14 cellular contexts compared by ENCODE assay signal in genomic region chr19:51547397-51548212, GRCh38. TPM values are rescaled to one million over a fixed set of nuclear protein-coding genes. Genes with fewer than 3 reads are reported as not detected.
DNase-seq lines count a peak whose midpoint lies in the region; ATAC-seq and TF ChIP-seq lines count a peak whose summit lies in the region.
"Had no signal": no experiment of that assay in that cellular context is flagged by ENCODE, and none has a peak within 500 bp of the region (broad histone marks: within the 10 kb centered on the region; RNA-seq: fewer than 3 reads in every experiment).

No MANE protein-coding gene starts in this region.

- H3K9ac ChIP-seq in BLaER1: no peak overlapping the region
- H3K9ac ChIP-seq: SK-N-SH had no signal

- no peaks in the 10 kb centered on the region for H4K20me1 ChIP-seq in BLaER1

- H3K36me3 Mint-ChIP-seq in T-helper 2 cell treated with Interferon-gamma antibody and Interleukin-4, amounts not matched to agents 5 μg/mL and 100 μg/mL, for 36 hours (ENCODE audit: low read depth): no peaks in the 10 kb centered on the region
- H3K36me3 Mint-ChIP-seq: natural killer cell had no signal

- peaks cover 65% of the 10 kb centered on the region for H3K4me1 Mint-ChIP-seq in T-helper 2 cell treated with Interferon-gamma antibody and Interleukin-4, amounts not matched to agents 5 μg/mL and 100 μg/mL, for 36 hours (ENCODE audit: low read depth)

- TF ChIP-seq POLR2A in thyroid gland (IDR thresholded peaks at IDR 0.05): no peak

- no peak for DNase-seq in HL-60 (ENCODE audit: low read depth in 1 of 2, low spot score in 1 of 2)
- DNase-seq in T-helper 2 cell treated with Interferon-gamma antibody and Interleukin-4, amounts not matched to agents 5 μg/mL and 100 μg/mL, for 36 hours (ENCODE audit: low spot score): peak; percentile 36
- peak; percentile 57 for DNase-seq in fibroblast of pulmonary artery (ENCODE audit: low read depth)
- no peak for DNase-seq in thyroid gland
- no peak for DNase-seq in NCI-H1436 (lab: John Stamatoyannopoulos, UW)
- no peak for DNase-seq in NCI-H526 treated with DMSO at 0.1 percent for 48 hours (lab: John Stamatoyannopoulos, UW)
- DNase-seq: activated CD8-positive, alpha-beta memory T cell treated with anti-CD3 and anti-CD28 coated beads, Interleukin-2, amount 50 U/mL, for 48 hours; activated naive CD4-positive, alpha-beta T cell treated with anti-CD3 and anti-CD28 coated beads, Interleukin-2, amount 50 U/mL, for 16 hours; natural killer cell; SK-N-SH had no signal

- peak overlapping the region; percentile 62 for H3K4me3 Mint-ChIP-seq in T-helper 2 cell treated with Interferon-gamma antibody and Interleukin-4, amounts not matched to agents 5 μg/mL and 100 μg/mL, for 36 hours
- H3K4me3 Mint-ChIP-seq: natural killer cell had no signal

- TF ChIP-seq CTCF in HL-60 (IDR thresholded peaks at IDR 0.05; ENCODE audit: insufficient read depth, low read length) (no peak), fibroblast of pulmonary artery (IDR thresholded peaks at IDR 0.05; ENCODE audit: low read length, missing control alignments) (no peak), thyroid gland (IDR thresholded peaks at IDR 0.05) (no peak)

- H3K9me3 Mint-ChIP-seq in T-helper 2 cell treated with Interferon-gamma antibody and Interleukin-4, amounts not matched to agents 5 μg/mL and 100 μg/mL, for 36 hours: no peaks in the 10 kb centered on the region

- intact Hi-C loops in thyroid gland (cut with DNase I): no loop called here

- 28 to 32% methylated on average over 7 of the region's 7 CpGs for WGBS in thyroid gland, 2 donors

- peak overlapping the region; percentile 24; the same call in 1 of the 2 replicates for H3K27ac ChIP-seq in BLaER1
- peak overlapping the region; percentile 49 for H3K27ac ChIP-seq in HL-60 (replicated peaks)
- no peak overlapping the region for H3K27ac ChIP-seq in thyroid gland

- H3K27ac Mint-ChIP-seq in T-helper 2 cell treated with Interferon-gamma antibody and Interleukin-4, amounts not matched to agents 5 μg/mL and 100 μg/mL, for 36 hours: peak overlapping the region; percentile 60
- H3K27ac Mint-ChIP-seq: natural killer cell had no signal

- peaks cover 3% of the 10 kb centered on the region for H3K27me3 Mint-ChIP-seq in T-helper 2 cell treated with Interferon-gamma antibody and Interleukin-4, amounts not matched to agents 5 μg/mL and 100 μg/mL, for 36 hours (ENCODE audit: low read depth)

- H3K9me3 ChIP-seq in BLaER1: no peaks in the 10 kb centered on the region
- H3K9me3 ChIP-seq in thyroid gland: no peaks in the 10 kb centered on the region
- H3K9me3 ChIP-seq: SK-N-SH had no signal

- H3K4me1 ChIP-seq in BLaER1 (peaks cover 69% of the 10 kb centered on the region), thyroid gland (no peaks in the 10 kb centered on the region)

- H3K36me3 ChIP-seq in BLaER1 (no peaks in the 10 kb centered on the region), thyroid gland (no peaks in the 10 kb centered on the region)

- peak overlapping the region; percentile 80 for H3K4me2 ChIP-seq in BLaER1
- H3K4me2 ChIP-seq: SK-N-SH had no signal

- H3K27me3 ChIP-seq in BLaER1 (no peaks in the 10 kb centered on the region), HL-60 (ENCODE audit: insufficient read depth, poor library complexity, severe bottlenecking) (no peaks in the 10 kb centered on the region), thyroid gland (no peaks in the 10 kb centered on the region)

- no peak for ATAC-seq in GM18868 (IDR thresholded peaks at IDR 0.05; ENCODE audit: unreplicated experiment)

- H3K4me3 ChIP-seq in BLaER1 (no peak overlapping the region), HL-60 (replicated peaks; ENCODE audit: insufficient read depth, low read length) (no peak overlapping the region), fibroblast of pulmonary artery (replicated peaks; ENCODE audit: low read depth, low read length) (no peak overlapping the region), thyroid gland (replicated peaks in 1 of 3) (no peak overlapping the region)

RNA-seq across cellular contexts. Expression of gene SIGLEC6, which starts 16.1 kb away (rescaled TPM):
- total RNA-seq in thyroid gland: not detected
- total RNA-seq: frontal cortex, OCI-LY7 had no signal

RNA-seq across cellular contexts. Expression of gene ZNF175, which starts 23.5 kb away (rescaled TPM):
- 10 to 100 TPM in 1 of 4 donors, 1 to 10 TPM in 3; 9.0 to 12.9 (median 9.4) TPM for total RNA-seq in thyroid gland

RNA-seq across cellular contexts. Expression of gene SIGLEC12, which starts 46.0 kb away (rescaled TPM):
- total RNA-seq in thyroid gland: under 1 TPM in 1 of 4 donors, not detected in 3; 0.11 TPM
- total RNA-seq: frontal cortex, OCI-LY7 had no signal

Comparison
In these comparisons a context has a peak if more than half of its experiments do, and no peak if none do; other contexts are left out.
1. H3K27ac ChIP-seq: peak in BLaER1 (single experiment) and HL-60 (single experiment); none in thyroid gland (0 of 3).
2. DNase-seq: peak in T-helper 2 cell treated with Interferon-gamma antibody and Interleukin-4, amounts not matched to agents 5 μg/mL and 100 μg/mL, for 36 hours (single experiment) and fibroblast of pulmonary artery (single experiment); none in HL-60 (0 of 2), thyroid gland (0 of 2), NCI-H1436 (single experiment) and NCI-H526 treated with DMSO at 0.1 percent for 48 hours (single experiment).